1 cellular context compared by ENCODE assay signal in the genomic region with DNA sequence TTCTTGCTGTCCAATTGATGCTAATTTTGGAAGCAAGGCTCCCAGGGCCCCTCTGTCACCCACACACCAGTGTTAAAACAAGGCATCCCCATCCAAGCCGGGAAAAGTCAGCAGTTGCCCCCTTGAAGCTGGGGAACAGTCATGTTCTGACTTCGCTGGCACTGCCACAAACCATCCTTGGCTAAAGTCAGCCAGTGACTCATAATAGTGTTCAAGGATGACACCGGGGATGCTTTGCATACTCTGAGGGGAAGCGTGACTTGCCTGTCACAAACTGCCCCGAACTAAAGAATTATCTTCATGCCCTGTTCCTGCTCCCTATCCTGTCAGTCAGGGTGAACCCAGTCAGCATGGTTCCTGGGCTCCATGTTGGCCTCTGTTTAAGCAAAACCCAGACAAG.
TF ChIP-seq lines count a peak whose summit lies in the region.

No MANE protein-coding gene starts in this region.

TF ChIP-seq in HCT116, 20 proteins besides CTCF, POLR2A, EP300 and RAD21 (continued from another document):
- TF ChIP-seq, protein P1, sequence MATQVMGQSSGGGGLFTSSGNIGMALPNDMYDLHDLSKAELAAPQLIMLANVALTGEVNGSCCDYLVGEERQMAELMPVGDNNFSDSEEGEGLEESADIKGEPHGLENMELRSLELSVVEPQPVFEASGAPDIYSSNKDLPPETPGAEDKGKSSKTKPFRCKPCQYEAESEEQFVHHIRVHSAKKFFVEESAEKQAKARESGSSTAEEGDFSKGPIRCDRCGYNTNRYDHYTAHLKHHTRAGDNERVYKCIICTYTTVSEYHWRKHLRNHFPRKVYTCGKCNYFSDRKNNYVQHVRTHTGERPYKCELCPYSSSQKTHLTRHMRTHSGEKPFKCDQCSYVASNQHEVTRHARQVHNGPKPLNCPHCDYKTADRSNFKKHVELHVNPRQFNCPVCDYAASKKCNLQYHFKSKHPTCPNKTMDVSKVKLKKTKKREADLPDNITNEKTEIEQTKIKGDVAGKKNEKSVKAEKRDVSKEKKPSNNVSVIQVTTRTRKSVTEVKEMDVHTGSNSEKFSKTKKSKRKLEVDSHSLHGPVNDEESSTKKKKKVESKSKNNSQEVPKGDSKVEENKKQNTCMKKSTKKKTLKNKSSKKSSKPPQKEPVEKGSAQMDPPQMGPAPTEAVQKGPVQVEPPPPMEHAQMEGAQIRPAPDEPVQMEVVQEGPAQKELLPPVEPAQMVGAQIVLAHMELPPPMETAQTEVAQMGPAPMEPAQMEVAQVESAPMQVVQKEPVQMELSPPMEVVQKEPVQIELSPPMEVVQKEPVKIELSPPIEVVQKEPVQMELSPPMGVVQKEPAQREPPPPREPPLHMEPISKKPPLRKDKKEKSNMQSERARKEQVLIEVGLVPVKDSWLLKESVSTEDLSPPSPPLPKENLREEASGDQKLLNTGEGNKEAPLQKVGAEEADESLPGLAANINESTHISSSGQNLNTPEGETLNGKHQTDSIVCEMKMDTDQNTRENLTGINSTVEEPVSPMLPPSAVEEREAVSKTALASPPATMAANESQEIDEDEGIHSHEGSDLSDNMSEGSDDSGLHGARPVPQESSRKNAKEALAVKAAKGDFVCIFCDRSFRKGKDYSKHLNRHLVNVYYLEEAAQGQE (IDR thresholded peaks at IDR 0.05; ENCODE audit: low read depth) = no peak
- TF ChIP-seq, protein P2, sequence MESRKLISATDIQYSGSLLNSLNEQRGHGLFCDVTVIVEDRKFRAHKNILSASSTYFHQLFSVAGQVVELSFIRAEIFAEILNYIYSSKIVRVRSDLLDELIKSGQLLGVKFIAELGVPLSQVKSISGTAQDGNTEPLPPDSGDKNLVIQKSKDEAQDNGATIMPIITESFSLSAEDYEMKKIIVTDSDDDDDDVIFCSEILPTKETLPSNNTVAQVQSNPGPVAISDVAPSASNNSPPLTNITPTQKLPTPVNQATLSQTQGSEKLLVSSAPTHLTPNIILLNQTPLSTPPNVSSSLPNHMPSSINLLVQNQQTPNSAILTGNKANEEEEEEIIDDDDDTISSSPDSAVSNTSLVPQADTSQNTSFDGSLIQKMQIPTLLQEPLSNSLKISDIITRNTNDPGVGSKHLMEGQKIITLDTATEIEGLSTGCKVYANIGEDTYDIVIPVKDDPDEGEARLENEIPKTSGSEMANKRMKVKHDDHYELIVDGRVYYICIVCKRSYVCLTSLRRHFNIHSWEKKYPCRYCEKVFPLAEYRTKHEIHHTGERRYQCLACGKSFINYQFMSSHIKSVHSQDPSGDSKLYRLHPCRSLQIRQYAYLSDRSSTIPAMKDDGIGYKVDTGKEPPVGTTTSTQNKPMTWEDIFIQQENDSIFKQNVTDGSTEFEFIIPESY (IDR thresholded peaks at IDR 0.05; ENCODE audit: extremely low read depth, insufficient replicate concordance, low read length) = no peak
- TF ChIP-seq SP1 (IDR thresholded peaks at IDR 0.05; ENCODE audit: low read depth) = no peak
- no peak for TF ChIP-seq ZFX (IDR thresholded peaks at IDR 0.05)
- TF ChIP-seq, protein P3, sequence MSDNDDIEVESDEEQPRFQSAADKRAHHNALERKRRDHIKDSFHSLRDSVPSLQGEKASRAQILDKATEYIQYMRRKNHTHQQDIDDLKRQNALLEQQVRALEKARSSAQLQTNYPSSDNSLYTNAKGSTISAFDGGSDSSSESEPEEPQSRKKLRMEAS (IDR thresholded peaks at IDR 0.05) = no peak
- no peak for TF ChIP-seq SIN3A (IDR thresholded peaks at IDR 0.05; ENCODE audit: low read depth)
- TF ChIP-seq EZH2phosphoT487 (IDR thresholded peaks at IDR 0.05; ENCODE audit: borderline replicate concordance) = no peak
- TF ChIP-seq SRF (IDR thresholded peaks at IDR 0.05; ENCODE audit: low read depth) = no peak
